In the genomic region with DNA sequence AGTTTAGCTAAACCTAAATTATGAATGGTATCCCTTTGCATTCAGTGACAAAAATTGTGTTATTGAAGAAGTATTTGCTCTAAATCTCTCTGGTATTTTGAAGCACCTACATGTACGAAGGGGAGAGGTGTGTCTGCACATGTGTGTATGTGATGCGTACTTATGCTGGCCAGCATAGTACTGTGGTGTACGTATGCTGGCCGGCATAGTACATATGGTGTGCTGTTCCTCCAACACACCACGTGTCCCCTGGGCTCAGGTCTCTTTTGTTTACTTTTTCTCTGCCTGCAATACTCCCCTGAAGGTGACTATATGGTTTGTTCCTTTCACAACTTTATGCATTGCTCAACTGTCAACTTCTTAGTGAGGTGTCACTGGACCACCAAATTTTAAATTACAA, we compare ENCODE assay signal across 14 cellular contexts.
A peak's percentile ranks its signal among the peaks of the same experiment; 100 is the strongest.
DNase-seq lines count a peak whose midpoint lies in the region; ATAC-seq and TF ChIP-seq lines count a peak whose summit lies in the region.
"Had no signal": no experiment of that assay in that cellular context is flagged by ENCODE, and none has a peak within 500 bp of the region (broad histone marks: within the 10 kb centered on the region; RNA-seq: fewer than 3 reads in every experiment).

No MANE protein-coding gene starts in this region.

- no peak overlapping the region for H2AK5ac ChIP-seq in mesenchymal stem cell (ENCODE audit: low read length, severe bottlenecking)

- no peaks in the 10 kb centered on the region for H3K36me3 ChIP-seq in left ventricle myocardium inferior
- H3K36me3 ChIP-seq in right atrium auricular region, result no peaks in the 10 kb centered on the region
- H3K36me3 ChIP-seq in mesenchymal stem cell (ENCODE audit: control insufficient read depth in 1 of 2, insufficient read depth in 2 of 2, low read depth in 1 of 2, low read length in 2 of 2), result no peaks in the 10 kb centered on the region
- H3K36me3 ChIP-seq: BLaER1 had no signal

- peak overlapping the region; percentile 40 to 70 for H2BK12ac ChIP-seq in mesenchymal stem cell (ENCODE audit: low read length in 2 of 2)

- no peak overlapping the region for H2BK15ac ChIP-seq in mesenchymal stem cell (ENCODE audit: low read depth, poor library complexity, severe bottlenecking)

- intact Hi-C loops in left ventricle myocardium inferior (cut with micrococcal nuclease), result no loop called here

- H3K4me2 ChIP-seq in mesenchymal stem cell (ENCODE audit: low read length, poor library complexity, severe bottlenecking), result no peak overlapping the region
- H3K4me2 ChIP-seq: GM23338 had no signal

- no peak overlapping the region for H2BK120ac ChIP-seq in mesenchymal stem cell (ENCODE audit: low read depth, low read length)

- peaks cover 52% of the 10 kb centered on the region for H3K4me1 ChIP-seq in left ventricle myocardium inferior
- peaks cover 0 to 19% of the 10 kb centered on the region in 2 donors for H3K4me1 ChIP-seq in right atrium auricular region
- peaks cover 2% of the 10 kb centered on the region for H3K4me1 ChIP-seq in mesenchymal stem cell (ENCODE audit: control insufficient read depth, insufficient read depth, low read depth, low read length)

- H2BK5ac ChIP-seq in mesenchymal stem cell (ENCODE audit: low read depth, low read length, poor library complexity, severe bottlenecking), result no peak overlapping the region

- ATAC-seq in SK-N-SH treated with all-trans-retinoic acid at 6 μM for 48 hours, result no peak
- ATAC-seq: GM23338 had no signal

- TF ChIP-seq CTCF in left ventricle myocardium inferior (IDR thresholded peaks at IDR 0.05; ENCODE audit: borderline replicate concordance) (no peak), right atrium auricular region (IDR thresholded peaks at IDR 0.05) (no peak)

- H3K4me3 ChIP-seq in left ventricle myocardium inferior (no peak overlapping the region), right atrium auricular region (no peak overlapping the region), mesenchymal stem cell (ENCODE audit: insufficient read depth in 1 of 2, low read depth in 1 of 2, low read length in 2 of 2) (no peak overlapping the region)
- H3K4me3 ChIP-seq: BLaER1, GM23338 had no signal

- H3K79me1 ChIP-seq in mesenchymal stem cell (replicated peaks; ENCODE audit: low read length, poor library complexity, severe bottlenecking), result no peaks in the 10 kb centered on the region

- H3K27me3 ChIP-seq in left ventricle myocardium inferior (ENCODE audit: low read depth) (no peaks in the 10 kb centered on the region), right atrium auricular region (no peaks in the 10 kb centered on the region), mesenchymal stem cell (ENCODE audit: control insufficient read depth in 1 of 2, insufficient read depth in 1 of 2, low read length in 2 of 2) (no peaks in the 10 kb centered on the region)
- H3K27me3 ChIP-seq: BLaER1 had no signal

- H3K4ac ChIP-seq in mesenchymal stem cell (ENCODE audit: low read depth in 1 of 2, low read length in 2 of 2), result no peak overlapping the region

- H2AFZ ChIP-seq in mesenchymal stem cell (ENCODE audit: low read depth, low read length), result no peak overlapping the region
- H2AFZ ChIP-seq: GM23338 had no signal

- WGBS in mesenchymal stem cell, result 97% methylated on average over 5 of the region's 5 CpGs

- no peak overlapping the region for H3K14ac ChIP-seq in mesenchymal stem cell (ENCODE audit: low read length in 2 of 2)

- H3K18ac ChIP-seq in mesenchymal stem cell (ENCODE audit: low read depth in 1 of 2, low read length in 2 of 2), result no peak overlapping the region

- H4K91ac ChIP-seq in mesenchymal stem cell (ENCODE audit: low read length), result peak overlapping the region; percentile 56

- H3K27ac ChIP-seq in left ventricle myocardium inferior (replicated peaks) (peak overlapping the region; percentile 86), right atrium auricular region (no peak overlapping the region), mesenchymal stem cell (ENCODE audit: low read length, poor library complexity, severe bottlenecking) (no peak overlapping the region)
- H3K27ac ChIP-seq: BLaER1 had no signal

- H3K23ac ChIP-seq in mesenchymal stem cell (ENCODE audit: low read length in 2 of 2), result no peak overlapping the region

- H3K9ac ChIP-seq in mesenchymal stem cell (ENCODE audit: low read length), result no peak overlapping the region
- H3K9ac ChIP-seq: BLaER1 had no signal

- H3K9me3 ChIP-seq in left ventricle myocardium inferior (replicated peaks), result no peaks in the 10 kb centered on the region
- H3K9me3 ChIP-seq in right atrium auricular region, result no peaks in the 10 kb centered on the region
- no peaks in the 10 kb centered on the region for H3K9me3 ChIP-seq in mesenchymal stem cell (ENCODE audit: control insufficient read depth, low read length)
- H3K9me3 ChIP-seq: BLaER1 had no signal

- H4K8ac ChIP-seq in mesenchymal stem cell (ENCODE audit: low read length), result no peak overlapping the region

- DNase-seq in left ventricle myocardium inferior, result no peak
- no peak for DNase-seq in right atrium auricular region (ENCODE audit: low spot score)
- DNase-seq in HuH-7.5 (ENCODE audit: low spot score), result peak; percentile 7
- no peak for DNase-seq in mesenchymal stem cell
- DNase-seq in SKM-1 (lab: John Stamatoyannopoulos, UW; ENCODE audit: unreplicated experiment), result no peak
- DNase-seq in occipital lobe (lab: John Stamatoyannopoulos, UW), result no peak
- DNase-seq: 8988T; CD4-positive, alpha-beta memory T cell; DMS153; DMS79; GDM1 had no signal

TF ChIP-seq in SK-N-SH treated with all-trans-retinoic acid at 6 μM for 48 hours, 23 proteins besides CTCF, POLR2A, EP300 and RAD21 (continues in another document):
- TF ChIP-seq ZNF70 (CRISPR knock-in tag; IDR thresholded peaks at IDR 0.05) (no peak), ESRRG (CRISPR knock-in tag; IDR thresholded peaks at IDR 0.05) (no peak), GLIS3 (CRISPR knock-in tag; IDR thresholded peaks at IDR 0.05) (no peak), CSRNP3 (CRISPR knock-in tag; IDR thresholded peaks at IDR 0.05) (no peak), ZFP3 (CRISPR knock-in tag; IDR thresholded peaks at IDR 0.05) (no peak), ZFP30 (CRISPR knock-in tag; IDR thresholded peaks at IDR 0.05) (no peak), CSDC2 (CRISPR knock-in tag; IDR thresholded peaks at IDR 0.05) (no peak), ISL1 (CRISPR knock-in tag; IDR thresholded peaks at IDR 0.05) (no peak), ZNF8 (CRISPR knock-in tag; IDR thresholded peaks at IDR 0.05) (no peak), ZNF565 (CRISPR knock-in tag; conservative IDR thresholded peaks at IDR 0.05; ENCODE audit: low read depth) (no peak)
- TF ChIP-seq, protein P1, sequence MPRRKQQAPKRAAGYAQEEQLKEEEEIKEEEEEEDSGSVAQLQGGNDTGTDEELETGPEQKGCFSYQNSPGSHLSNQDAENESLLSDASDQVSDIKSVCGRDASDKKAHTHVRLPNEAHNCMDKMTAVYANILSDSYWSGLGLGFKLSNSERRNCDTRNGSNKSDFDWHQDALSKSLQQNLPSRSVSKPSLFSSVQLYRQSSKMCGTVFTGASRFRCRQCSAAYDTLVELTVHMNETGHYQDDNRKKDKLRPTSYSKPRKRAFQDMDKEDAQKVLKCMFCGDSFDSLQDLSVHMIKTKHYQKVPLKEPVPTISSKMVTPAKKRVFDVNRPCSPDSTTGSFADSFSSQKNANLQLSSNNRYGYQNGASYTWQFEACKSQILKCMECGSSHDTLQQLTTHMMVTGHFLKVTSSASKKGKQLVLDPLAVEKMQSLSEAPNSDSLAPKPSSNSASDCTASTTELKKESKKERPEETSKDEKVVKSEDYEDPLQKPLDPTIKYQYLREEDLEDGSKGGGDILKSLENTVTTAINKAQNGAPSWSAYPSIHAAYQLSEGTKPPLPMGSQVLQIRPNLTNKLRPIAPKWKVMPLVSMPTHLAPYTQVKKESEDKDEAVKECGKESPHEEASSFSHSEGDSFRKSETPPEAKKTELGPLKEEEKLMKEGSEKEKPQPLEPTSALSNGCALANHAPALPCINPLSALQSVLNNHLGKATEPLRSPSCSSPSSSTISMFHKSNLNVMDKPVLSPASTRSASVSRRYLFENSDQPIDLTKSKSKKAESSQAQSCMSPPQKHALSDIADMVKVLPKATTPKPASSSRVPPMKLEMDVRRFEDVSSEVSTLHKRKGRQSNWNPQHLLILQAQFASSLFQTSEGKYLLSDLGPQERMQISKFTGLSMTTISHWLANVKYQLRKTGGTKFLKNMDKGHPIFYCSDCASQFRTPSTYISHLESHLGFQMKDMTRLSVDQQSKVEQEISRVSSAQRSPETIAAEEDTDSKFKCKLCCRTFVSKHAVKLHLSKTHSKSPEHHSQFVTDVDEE (CRISPR knock-in tag; IDR thresholded peaks at IDR 0.05), result no peak
- TF ChIP-seq, protein P2, sequence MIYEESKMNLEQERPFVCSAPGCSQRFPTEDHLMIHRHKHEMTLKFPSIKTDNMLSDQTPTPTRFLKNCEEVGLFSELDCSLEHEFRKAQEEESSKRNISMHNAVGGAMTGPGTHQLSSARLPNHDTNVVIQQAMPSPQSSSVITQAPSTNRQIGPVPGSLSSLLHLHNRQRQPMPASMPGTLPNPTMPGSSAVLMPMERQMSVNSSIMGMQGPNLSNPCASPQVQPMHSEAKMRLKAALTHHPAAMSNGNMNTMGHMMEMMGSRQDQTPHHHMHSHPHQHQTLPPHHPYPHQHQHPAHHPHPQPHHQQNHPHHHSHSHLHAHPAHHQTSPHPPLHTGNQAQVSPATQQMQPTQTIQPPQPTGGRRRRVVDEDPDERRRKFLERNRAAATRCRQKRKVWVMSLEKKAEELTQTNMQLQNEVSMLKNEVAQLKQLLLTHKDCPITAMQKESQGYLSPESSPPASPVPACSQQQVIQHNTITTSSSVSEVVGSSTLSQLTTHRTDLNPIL (CRISPR knock-in tag; IDR thresholded peaks at IDR 0.05; ENCODE audit: low read depth), result no peak
